30 cellular contexts compared by ENCODE assay signal in the genomic region with DNA sequence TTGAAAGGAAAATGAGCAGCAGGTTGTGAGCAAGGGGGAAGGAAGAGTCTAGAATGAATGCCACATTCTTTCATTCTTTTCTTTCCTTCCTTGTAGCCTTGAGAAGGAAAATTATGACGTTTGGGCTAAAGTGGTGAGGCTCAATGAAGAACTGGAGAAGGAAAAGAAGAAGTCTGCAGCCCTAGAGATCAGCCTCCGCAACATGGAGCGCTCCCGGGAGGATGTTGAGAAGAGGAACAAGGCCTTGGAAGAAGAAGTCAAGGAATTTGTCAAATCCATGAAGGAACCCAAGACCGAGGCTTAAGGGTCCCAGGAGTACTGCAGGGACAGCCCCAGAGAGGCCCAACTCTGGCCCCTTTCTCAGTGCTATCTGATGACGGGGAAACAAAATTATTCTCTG. TPM values are rescaled to one million over a fixed set of nuclear protein-coding genes. Genes with fewer than 3 reads are reported as not detected.
DNase-seq lines count a peak whose midpoint lies in the region; ATAC-seq and TF ChIP-seq lines count a peak whose summit lies in the region.
"Had no signal": no experiment of that assay in that cellular context is flagged by ENCODE, and none has a peak within 500 bp of the region (broad histone marks: within the 10 kb centered on the region; RNA-seq: fewer than 3 reads in every experiment).

No MANE protein-coding gene starts in this region.

- H3K4me3 Mint-ChIP-seq in activated naive CD8-positive, alpha-beta T cell, result no peak overlapping the region
- no peak overlapping the region for H3K4me3 Mint-ChIP-seq in activated naive CD8-positive, alpha-beta T cell treated with anti-CD3 and anti-CD28 coated beads for 36 hours
- H3K4me3 Mint-ChIP-seq in central memory CD8-positive, alpha-beta T cell, result no peak overlapping the region
- H3K4me3 Mint-ChIP-seq in stimulated activated memory B cell treated with anti-CD40 and anti-IgM and Interleukin-4, amounts not matched to agents 10 μg/mL and 1 μg/mL and 100 μg/mL, for 72 hours, result no peak overlapping the region

- peaks cover 70% of the 10 kb centered on the region for H4K20me1 ChIP-seq in OCI-LY3 (ENCODE audit: insufficient read depth, low read length)

- peaks cover 71% of the 10 kb centered on the region for H3K36me3 ChIP-seq in OCI-LY3 (replicated peaks; ENCODE audit: low read depth, low read length)

- no peak for DNase-seq in activated naive CD8-positive, alpha-beta T cell treated with anti-CD3 and anti-CD28 coated beads for 36 hours
- no peak for DNase-seq in central memory CD8-positive, alpha-beta T cell (ENCODE audit: low spot score in 2 of 2)
- DNase-seq in NCI-H128 (lab: John Stamatoyannopoulos, UW; ENCODE audit: unreplicated experiment), result no peak
- DNase-seq: activated CD8-positive, alpha-beta memory T cell treated with anti-CD3 and anti-CD28 coated beads, Interleukin-2, amount 50 U/mL, for 4 hours; activated gamma-delta T cell treated with Interleukin-2 at 50 U/mL for 16 hours; caudate nucleus; DMS153; dorsolateral prefrontal cortex; GOT3; NCI-H1436 treated with DMSO at 0.1 percent for 48 hours; NCI-H510A; psoas muscle; SIG-M5; stimulated activated CD4-positive, alpha-beta T cell treated with anti-CD3 and anti-CD28 coated beads, Interleukin-15, amount 100 ng/mL, for 24 hours; SW 1271; trophoblast cell had no signal

- no peaks in the 10 kb centered on the region for H3K9me3 Mint-ChIP-seq in activated naive CD8-positive, alpha-beta T cell (ENCODE audit: low read depth)
- no peaks in the 10 kb centered on the region for H3K9me3 Mint-ChIP-seq in activated naive CD8-positive, alpha-beta T cell treated with anti-CD3 and anti-CD28 coated beads for 36 hours
- no peaks in the 10 kb centered on the region for H3K9me3 Mint-ChIP-seq in central memory CD8-positive, alpha-beta T cell
- H3K9me3 Mint-ChIP-seq in stimulated activated memory B cell treated with anti-CD40 and anti-IgM and Interleukin-4, amounts not matched to agents 10 μg/mL and 1 μg/mL and 100 μg/mL, for 72 hours, result no peaks in the 10 kb centered on the region

- H3K27me3 ChIP-seq in OCI-LY3 (ENCODE audit: low read depth, low read length), result no peaks in the 10 kb centered on the region
- H3K27me3 ChIP-seq: dorsolateral prefrontal cortex had no signal

- peaks cover 81% of the 10 kb centered on the region for H3K4me1 ChIP-seq in OCI-LY3 (ENCODE audit: low read length)

- H3K9me3 ChIP-seq in OCI-LY3 (ENCODE audit: insufficient read depth, low read length), result no peaks in the 10 kb centered on the region
- H3K9me3 ChIP-seq: psoas muscle had no signal

- H3K27me3 Mint-ChIP-seq in activated naive CD8-positive, alpha-beta T cell, result no peaks in the 10 kb centered on the region
- no peaks in the 10 kb centered on the region for H3K27me3 Mint-ChIP-seq in activated naive CD8-positive, alpha-beta T cell treated with anti-CD3 and anti-CD28 coated beads for 36 hours
- H3K27me3 Mint-ChIP-seq in central memory CD8-positive, alpha-beta T cell, result no peaks in the 10 kb centered on the region
- H3K27me3 Mint-ChIP-seq in stimulated activated memory B cell treated with anti-CD40 and anti-IgM and Interleukin-4, amounts not matched to agents 10 μg/mL and 1 μg/mL and 100 μg/mL, for 72 hours, result no peaks in the 10 kb centered on the region

- H3K36me3 Mint-ChIP-seq in activated naive CD8-positive, alpha-beta T cell, result peaks cover 10% of the 10 kb centered on the region
- peaks cover 40% of the 10 kb centered on the region for H3K36me3 Mint-ChIP-seq in activated naive CD8-positive, alpha-beta T cell treated with anti-CD3 and anti-CD28 coated beads for 36 hours
- peaks cover 66% of the 10 kb centered on the region for H3K36me3 Mint-ChIP-seq in central memory CD8-positive, alpha-beta T cell (ENCODE audit: insufficient read depth)
- peaks cover 62% of the 10 kb centered on the region for H3K36me3 Mint-ChIP-seq in stimulated activated memory B cell treated with anti-CD40 and anti-IgM and Interleukin-4, amounts not matched to agents 10 μg/mL and 1 μg/mL and 100 μg/mL, for 72 hours

- H2AFZ ChIP-seq in OCI-LY3 (ENCODE audit: low read depth, low read length), result no peak overlapping the region

- H3K4me3 ChIP-seq in OCI-LY3 (ENCODE audit: low read length), result no peak overlapping the region
- H3K4me3 ChIP-seq: dorsolateral prefrontal cortex, lung, psoas muscle had no signal

- no peak overlapping the region for H3K9ac ChIP-seq in OCI-LY3 (ENCODE audit: low read length)
- H3K9ac ChIP-seq: KMS-11 had no signal

- no peak for TF ChIP-seq CTCF in OCI-LY3 (IDR thresholded peaks at IDR 0.05; ENCODE audit: low read depth, low read length)

- peaks cover 44% of the 10 kb centered on the region for H3K4me1 Mint-ChIP-seq in activated naive CD8-positive, alpha-beta T cell (ENCODE audit: low read depth)
- H3K4me1 Mint-ChIP-seq in activated naive CD8-positive, alpha-beta T cell treated with anti-CD3 and anti-CD28 coated beads for 36 hours, result peaks cover 43% of the 10 kb centered on the region
- H3K4me1 Mint-ChIP-seq in central memory CD8-positive, alpha-beta T cell, result peaks cover 77% of the 10 kb centered on the region
- peaks cover 71% of the 10 kb centered on the region for H3K4me1 Mint-ChIP-seq in stimulated activated memory B cell treated with anti-CD40 and anti-IgM and Interleukin-4, amounts not matched to agents 10 μg/mL and 1 μg/mL and 100 μg/mL, for 72 hours

- no peak overlapping the region for H3K4me2 ChIP-seq in OCI-LY3 (ENCODE audit: low read length)
- H3K4me2 ChIP-seq: KMS-11 had no signal

- peak overlapping the region; percentile 84 for H3K27ac Mint-ChIP-seq in activated naive CD8-positive, alpha-beta T cell
- no peak overlapping the region for H3K27ac Mint-ChIP-seq in activated naive CD8-positive, alpha-beta T cell treated with anti-CD3 and anti-CD28 coated beads for 36 hours
- H3K27ac Mint-ChIP-seq in central memory CD8-positive, alpha-beta T cell (ENCODE audit: low read depth), result peak overlapping the region; percentile 81
- H3K27ac Mint-ChIP-seq in stimulated activated memory B cell treated with anti-CD40 and anti-IgM and Interleukin-4, amounts not matched to agents 10 μg/mL and 1 μg/mL and 100 μg/mL, for 72 hours, result peak overlapping the region; percentile 60

- H3K79me2 ChIP-seq in OCI-LY3 (ENCODE audit: low read length), result peaks cover 87% of the 10 kb centered on the region

- ATAC-seq in central memory CD8-positive, alpha-beta T cell (replicated peaks; ENCODE audit: extremely low read depth, poor library complexity, severe bottlenecking), result no peak
- ATAC-seq in stimulated activated memory B cell treated with anti-CD40 and anti-IgM and Interleukin-4, amounts not matched to agents 10 μg/mL and 1 μg/mL and 100 μg/mL, for 72 hours, result no peak
- ATAC-seq in GM18517 (IDR thresholded peaks at IDR 0.05; ENCODE audit: unreplicated experiment), result no peak
- no peak for ATAC-seq in GM21423 (IDR thresholded peaks at IDR 0.05; ENCODE audit: unreplicated experiment)
- ATAC-seq: Panc1, psoas muscle had no signal

- peak overlapping the region; percentile 42 for H3K27ac ChIP-seq in OCI-LY3 (ENCODE audit: low read length)
- H3K27ac ChIP-seq: dorsolateral prefrontal cortex, KMS-11, psoas muscle had no signal

RNA-seq across cellular contexts. Expression of a gene that starts 45.3 kb away (rescaled TPM):
- total RNA-seq in activated naive CD8-positive, alpha-beta T cell treated with anti-CD3 and anti-CD28 coated beads for 36 hours, result not detected
- total RNA-seq: astrocyte, dorsolateral prefrontal cortex, endothelial cell of umbilical vein, G401, glomerular endothelial cell, HT1080, kidney epithelial cell had no signal
